8 cellular contexts compared by ENCODE assay signal in genomic region chr19:50357178-50358100, GRCh38. TPM values are rescaled to one million over a fixed set of nuclear protein-coding genes. Genes with fewer than 3 reads are reported as not detected.
DNase-seq lines count a peak whose midpoint lies in the region; ATAC-seq and TF ChIP-seq lines count a peak whose summit lies in the region.

No MANE protein-coding gene starts in this region.

- BruUV-seq in PC-9 (replicated peaks; lab: Mats Ljungman, UMichigan) = no TSS peak

- DNase-seq in HUDEP-2 (lab: John Stamatoyannopoulos, UW; ENCODE audit: unreplicated experiment in 76 of 76) = peak in 61 of 76 experiments; percentile 8 to 73 (median 45)
- DNase-seq in PC-9 = peak; percentile 45 to 64
- DNase-seq in activated T-helper 1 cell treated with anti-CD3 and anti-CD28 coated beads, Interleukin-2, amount 50 U/mL, for 16 hours (ENCODE audit: low read depth in 1 of 2, low spot score in 1 of 2) = peak; percentile 64 to 76
- peak; percentile 57 for DNase-seq in fibroblast of pulmonary artery (ENCODE audit: low read depth)
- peak; percentile 63 for DNase-seq in omental fat pad (ENCODE audit: low spot score)
- peak in 1 of 2 donors; percentile 87 for DNase-seq in suprapubic skin (ENCODE audit: low spot score in 2 of 2)

- no peaks in the 10 kb centered on the region for H3K79me2 ChIP-seq in ACC112 (ENCODE audit: control insufficient read depth, insufficient read depth, low read length, unreplicated experiment)
- no peaks in the 10 kb centered on the region for H3K79me2 ChIP-seq in PC-9 (ENCODE audit: low read depth)

- H3K9me3 ChIP-seq in PC-9 (ENCODE audit: insufficient read depth, low read depth) (no peaks in the 10 kb centered on the region), suprapubic skin (no peaks in the 10 kb centered on the region)

- peak overlapping the region; percentile 70 for H3K4me2 ChIP-seq in PC-9

- no peaks in the 10 kb centered on the region for H3K27me3 ChIP-seq in ACC112 (ENCODE audit: insufficient read depth, low read length)
- peaks cover 7% of the 10 kb centered on the region for H3K27me3 ChIP-seq in PC-9 (ENCODE audit: insufficient read depth, low read depth)
- no peaks in the 10 kb centered on the region for H3K27me3 ChIP-seq in suprapubic skin

- no peaks in the 10 kb centered on the region for H3K36me3 ChIP-seq in ACC112 (ENCODE audit: insufficient read depth, low read length)
- no peaks in the 10 kb centered on the region for H3K36me3 ChIP-seq in PC-9 (ENCODE audit: low read depth)
- no peaks in the 10 kb centered on the region for H3K36me3 ChIP-seq in suprapubic skin

- TF ChIP-seq POLR2A in GM18505 (IDR thresholded peaks at IDR 0.05; ENCODE audit: borderline replicate concordance, extremely low read depth, insufficient read depth, insufficient read length) = peak; percentile 45
- peak in 1 of 2 donors; percentile 47 for TF ChIP-seq POLR2A in suprapubic skin (IDR thresholded peaks at IDR 0.05)

- POLR2A ChIA-PET in PC-9 (lab: Charles Lee; ENCODE audit: unreplicated experiment) = no interaction called here

- H3K4me3 ChIP-seq in ACC112 (ENCODE audit: low read depth, low read length) (peak overlapping the region; percentile 71), PC-9 (no peak overlapping the region), fibroblast of pulmonary artery (replicated peaks; ENCODE audit: low read depth, low read length) (peak overlapping the region; percentile 40), suprapubic skin (peak overlapping the region; percentile 45)

- ATAC-seq in GM18505 (IDR thresholded peaks at IDR 0.05; ENCODE audit: unreplicated experiment) (no peak), omental fat pad (ENCODE audit: low FRiP score) (peak; percentile 78)

- H2AFZ ChIP-seq in ACC112 (ENCODE audit: low read length, unreplicated experiment) (peak overlapping the region; percentile 74), PC-9 (peak overlapping the region; percentile 71; the same call in 1 of the 2 replicates)

- H3K9me2 ChIP-seq in PC-9 (ENCODE audit: insufficient read depth) = no peaks in the 10 kb centered on the region

- H3K4me1 ChIP-seq in ACC112 (ENCODE audit: control insufficient read depth, insufficient read depth, low read length, unreplicated experiment) (no peaks in the 10 kb centered on the region), PC-9 (replicated peaks; ENCODE audit: insufficient read depth) (no peaks in the 10 kb centered on the region), suprapubic skin (peaks cover 15% of the 10 kb centered on the region)

- CTCF ChIA-PET in PC-9 (lab: Charles Lee) = interaction anchor here (0.7 kb wide), 1 partner anchor 185 kb away, joined by 4 read pairs; no protein-coding TSS in a partner anchor

- H3F3A ChIP-seq in PC-9 (ENCODE audit: insufficient read depth, low read depth) = peaks cover 4% of the 10 kb centered on the region; the same call in 1 of the 2 replicates

- no peak overlapping the region for H3K27ac ChIP-seq in ACC112 (ENCODE audit: low read depth, low read length)
- H3K27ac ChIP-seq in PC-9 = no peak overlapping the region
- peak overlapping the region; percentile 59 for H3K27ac ChIP-seq in suprapubic skin

- TF ChIP-seq CTCF in PC-9 (conservative IDR thresholded peaks at IDR 0.05) (peak; percentile 94), fibroblast of pulmonary artery (IDR thresholded peaks at IDR 0.05; ENCODE audit: low read length, missing control alignments) (peak; percentile 82), omental fat pad (IDR thresholded peaks at IDR 0.05) (peak in 2 of 3 donors; percentile 29 to 89), suprapubic skin (IDR thresholded peaks at IDR 0.05) (peak; percentile 77 to 84)

- no peaks in the 10 kb centered on the region for H4K20me1 ChIP-seq in PC-9 (ENCODE audit: insufficient read depth)

- WGBS in suprapubic skin = 8% methylated on average over 24 of the region's 54 CpGs

- TF ChIP-seq EP300 in suprapubic skin (IDR thresholded peaks at IDR 0.05) = no peak

- intact Hi-C loops in PC-9 (cut with micrococcal nuclease; ENCODE audit: unreplicated experiment) = loop anchor here (2.0 kb wide), 2 partner anchors 425 to 565 kb away; no protein-coding TSS in a partner anchor

RNA-seq across cellular contexts. Expression of gene NAPSA, which starts 8.0 kb away (rescaled TPM):
- total RNA-seq in PC-9 (2021) = 1.7 and 1.8 TPM in 2 replicates
- total RNA-seq in omental fat pad = 1 to 10 TPM in 2 of 4 donors, not detected in 2; 1.3 TPM
- total RNA-seq in suprapubic skin = 1 to 10 TPM in 3 of 4 donors, not detected in 1; 1.7 to 3.7 (median 3.5) TPM

RNA-seq across cellular contexts. Expression of gene NR1H2, which starts 18.8 kb away (rescaled TPM):
- total RNA-seq in PC-9 (2021) (77.5 and 81.7 TPM in 2 replicates), omental fat pad (10 to 100 TPM; 73.5 to 93.5 (median 82.0) TPM), suprapubic skin (10 to 100 TPM; 80.6 to 94.7 (median 88.9) TPM)

RNA-seq across cellular contexts. Expression of gene POLD1, which starts 26.7 kb away (rescaled TPM):
- total RNA-seq in PC-9 (2021) (91.2 and 101 TPM in 2 replicates), omental fat pad (10 to 100 TPM; 10.0 to 17.2 (median 11.7) TPM), suprapubic skin (10 to 100 TPM; 17.2 to 26.9 (median 21.5) TPM)

RNA-seq across cellular contexts. Expression of gene KCNC3, which starts 28.3 kb away (rescaled TPM):
- total RNA-seq in PC-9 (2021) (9.0 and 9.4 TPM in 2 replicates), omental fat pad (under 1 TPM; 0.28 to 0.72 (median 0.31) TPM), suprapubic skin (1 to 10 TPM; 1.5 to 3.1 (median 1.7) TPM)
